8 cellular contexts compared by ENCODE assay signal in the genomic region with DNA sequence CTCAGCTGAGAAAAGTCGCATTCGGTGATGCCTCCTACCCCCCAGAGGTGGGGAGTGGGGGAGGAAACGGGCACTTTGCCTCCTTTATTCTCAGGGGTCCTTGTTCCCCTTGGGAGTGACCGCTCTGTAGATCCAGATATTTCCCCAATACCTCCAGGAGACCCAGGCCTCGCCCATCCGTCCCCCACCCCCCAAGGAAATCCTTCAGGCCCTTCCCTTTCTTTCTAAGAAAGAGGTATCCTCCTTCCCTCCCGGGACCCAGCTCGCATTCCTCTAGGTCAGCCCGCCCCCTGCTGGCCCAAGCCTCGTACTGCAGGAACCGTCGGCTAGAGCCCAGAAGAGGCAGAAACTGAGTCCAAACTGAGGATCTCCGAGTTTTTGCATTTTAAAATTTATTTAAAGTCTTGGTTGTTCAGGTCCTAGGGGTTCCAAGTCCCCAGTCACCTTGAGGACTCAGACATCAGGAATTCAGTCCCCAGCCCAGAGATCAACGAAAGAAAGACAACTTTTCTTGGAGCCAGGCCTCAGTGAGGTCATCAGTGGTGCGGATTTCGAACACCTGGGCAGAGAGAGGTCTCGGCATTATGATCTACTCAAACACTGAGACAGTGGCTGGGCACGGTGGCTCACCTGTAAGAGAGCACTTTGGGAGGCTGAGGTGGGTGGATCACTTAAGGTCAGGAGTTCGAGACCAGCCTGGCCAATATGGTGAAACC. TPM values are rescaled to one million over a fixed set of nuclear protein-coding genes. Genes with fewer than 3 reads are reported as not detected.
A peak's percentile ranks its signal among the peaks of the same experiment; 100 is the strongest.
DNase-seq lines count a peak whose midpoint lies in the region; ATAC-seq and TF ChIP-seq lines count a peak whose summit lies in the region.

No MANE protein-coding gene starts in this region.

- DNase-seq in BE2C (peak; percentile 82), HAP-1 (ENCODE audit: low spot score in 2 of 2) (peak; percentile 45 to 92), NCI-H774 (lab: John Stamatoyannopoulos, UW) (peak; percentile 24), endodermal cell (peak; percentile 97), mesothelial cell of epicardium (ENCODE audit: low spot score in 2 of 2, unreplicated experiment in 2 of 2) (peak; percentile 78 to 97)
- DNase-seq in activated CD8-positive, alpha-beta memory T cell treated with anti-CD3 and anti-CD28 coated beads, Interleukin-2, amount 10 ng/mL, durations not matched to agents 7 days and 5 days, result peak; percentile 86
- DNase-seq in stimulated activated CD8-positive, alpha-beta memory T cell treated with anti-CD3 and anti-CD28 coated beads, Interleukin-2, amount 100 ng/mL, for 48 hours (ENCODE audit: low read depth in 2 of 2), result peak; percentile 60 to 76

- in situ Hi-C loops in HAP-1 (cut with MboI; ENCODE audit: low sequenced_read_pairs), result loop anchor here (5.0 to 10.0 kb wide), 2 partner anchors 206 to 353 kb away; a partner anchor contains a TSS

- H3K27me3 ChIP-seq in BE2C, result no peaks in the 10 kb centered on the region
- no peaks in the 10 kb centered on the region for H3K27me3 ChIP-seq in HAP-1 (ENCODE audit: low read depth)
- H3K27me3 ChIP-seq in endodermal cell (ENCODE audit: control insufficient read depth, insufficient read depth, low read length, poor library complexity, severe bottlenecking), result peaks cover 2% of the 10 kb centered on the region

- H3K36me3 ChIP-seq in BE2C (no peaks in the 10 kb centered on the region), HAP-1 (replicated peaks) (no peaks in the 10 kb centered on the region), endodermal cell (ENCODE audit: control insufficient read depth, insufficient read depth, low read length) (no peaks in the 10 kb centered on the region)

- 36 to 38% methylated on average over 12 to 18 of the region's 19 CpGs for WGBS in endodermal cell (ENCODE audit: insufficient coverage in 1 of 2, insufficient read length in 1 of 2), 2 experiments

- H3K4me3 Mint-ChIP-seq in activated CD8-positive, alpha-beta memory T cell treated with anti-CD3 and anti-CD28 coated beads, Interleukin-2, amount 10 ng/mL, durations not matched to agents 7 days and 5 days, result no peak overlapping the region
- H3K4me3 Mint-ChIP-seq in endodermal cell, result no peak overlapping the region
- H3K4me3 Mint-ChIP-seq in mesothelial cell of epicardium, result no peak overlapping the region

- CTCF ChIA-PET in activated CD8-positive, alpha-beta memory T cell treated with anti-CD3 and anti-CD28 coated beads, Interleukin-2, amount 10 ng/mL, durations not matched to agents 7 days and 5 days (lab: Charles Lee), result interaction anchor here (0.7 to 5.1 kb wide), 27 partner anchors 9 to 346 kb away, joined by 3 to 40 read pairs (median 3); a partner anchor contains a TSS

- peaks cover 25% of the 10 kb centered on the region for H3K36me3 Mint-ChIP-seq in activated CD8-positive, alpha-beta memory T cell treated with anti-CD3 and anti-CD28 coated beads, Interleukin-2, amount 10 ng/mL, durations not matched to agents 7 days and 5 days
- H3K36me3 Mint-ChIP-seq in endodermal cell (ENCODE audit: low read depth) (no peaks in the 10 kb centered on the region), mesothelial cell of epicardium (no peaks in the 10 kb centered on the region)

- H3K4me3 ChIP-seq in BE2C (ENCODE audit: low read depth, low read length), result no peak overlapping the region
- no peak overlapping the region for H3K4me3 ChIP-seq in HAP-1
- H3K4me3 ChIP-seq in endodermal cell (ENCODE audit: low read length), result no peak overlapping the region

- TF ChIP-seq CTCF in BE2C (IDR thresholded peaks at IDR 0.05; ENCODE audit: low read depth, low read length), result peak; percentile 94
- peak; percentile 96 for TF ChIP-seq CTCF in endodermal cell (conservative IDR thresholded peaks at IDR 0.05)
- peak; percentile 99 for TF ChIP-seq CTCF in mesothelial cell of epicardium (IDR thresholded peaks at IDR 0.05; ENCODE audit: unreplicated experiment)

- no peaks in the 10 kb centered on the region for H3K9me3 Mint-ChIP-seq in activated CD8-positive, alpha-beta memory T cell treated with anti-CD3 and anti-CD28 coated beads, Interleukin-2, amount 10 ng/mL, durations not matched to agents 7 days and 5 days (ENCODE audit: low read depth)
- H3K9me3 Mint-ChIP-seq in endodermal cell (no peaks in the 10 kb centered on the region), mesothelial cell of epicardium (no peaks in the 10 kb centered on the region)

- H3K4me1 Mint-ChIP-seq in activated CD8-positive, alpha-beta memory T cell treated with anti-CD3 and anti-CD28 coated beads, Interleukin-2, amount 10 ng/mL, durations not matched to agents 7 days and 5 days, result peaks cover 32% of the 10 kb centered on the region
- H3K4me1 Mint-ChIP-seq in endodermal cell, result no peaks in the 10 kb centered on the region
- H3K4me1 Mint-ChIP-seq in mesothelial cell of epicardium, result peaks cover 11% of the 10 kb centered on the region

- H3K9me3 ChIP-seq in BE2C, result no peaks in the 10 kb centered on the region
- no peaks in the 10 kb centered on the region for H3K9me3 ChIP-seq in HAP-1
- no peaks in the 10 kb centered on the region for H3K9me3 ChIP-seq in endodermal cell (ENCODE audit: control insufficient read depth, low read length)

- peak overlapping the region; percentile 34 for H3K27ac Mint-ChIP-seq in activated CD8-positive, alpha-beta memory T cell treated with anti-CD3 and anti-CD28 coated beads, Interleukin-2, amount 10 ng/mL, durations not matched to agents 7 days and 5 days
- H3K27ac Mint-ChIP-seq in endodermal cell, result no peak overlapping the region
- no peak overlapping the region for H3K27ac Mint-ChIP-seq in mesothelial cell of epicardium

- ATAC-seq in activated CD8-positive, alpha-beta memory T cell treated with anti-CD3 and anti-CD28 coated beads, Interleukin-2, amount 10 ng/mL, durations not matched to agents 7 days and 5 days, result peak; percentile 72
- no peak for ATAC-seq in GM21786 (IDR thresholded peaks at IDR 0.05; ENCODE audit: unreplicated experiment)

- H3K9ac ChIP-seq in endodermal cell (ENCODE audit: extremely low read depth, low read length, poor library complexity, severe bottlenecking), result no peak overlapping the region

- H3K27me3 Mint-ChIP-seq in activated CD8-positive, alpha-beta memory T cell treated with anti-CD3 and anti-CD28 coated beads, Interleukin-2, amount 10 ng/mL, durations not matched to agents 7 days and 5 days, result no peaks in the 10 kb centered on the region
- H3K27me3 Mint-ChIP-seq in endodermal cell (ENCODE audit: insufficient read depth), result peaks cover 21% of the 10 kb centered on the region
- peaks cover 5% of the 10 kb centered on the region for H3K27me3 Mint-ChIP-seq in mesothelial cell of epicardium (ENCODE audit: low read depth)

- H3K27ac ChIP-seq in endodermal cell (ENCODE audit: low read depth, low read length), result no peak overlapping the region

- H3K4me1 ChIP-seq in BE2C, result no peaks in the 10 kb centered on the region
- no peaks in the 10 kb centered on the region for H3K4me1 ChIP-seq in HAP-1
- H3K4me1 ChIP-seq in endodermal cell (ENCODE audit: control insufficient read depth, insufficient read depth, low read length), result no peaks in the 10 kb centered on the region

RNA-seq across cellular contexts. Expression of a gene that starts 7.5 kb away (rescaled TPM):
- polyA plus RNA-seq in BE2C (2012; ENCODE audit: insufficient read depth, insufficient read length, low read depth), result 6.3 TPM
- 1 to 10 TPM; 4.5 to 8.4 TPM for total RNA-seq in activated CD8-positive, alpha-beta memory T cell treated with anti-CD3 and anti-CD28 coated beads, Interleukin-2, amount 10 ng/mL, durations not matched to agents 7 days and 5 days
- total RNA-seq in endodermal cell, result 1 to 10 TPM; 1.5 to 4.0 TPM
- 7.6 TPM for polyA plus RNA-seq in endodermal cell (2013, experiment 1 of 2)
- polyA plus RNA-seq in endodermal cell (2013, experiment 2 of 2), result 6.9 TPM
- 19.1 to 20.6 TPM (median 20.4 TPM) in 3 replicates for total RNA-seq in mesothelial cell of epicardium

RNA-seq across cellular contexts. Expression of a gene that starts 7.7 kb away (rescaled TPM):
- polyA plus RNA-seq in BE2C (2012; ENCODE audit: insufficient read depth, insufficient read length, low read depth), result not detected
- 100 to 1,000 TPM; 472 to 473 TPM for total RNA-seq in activated CD8-positive, alpha-beta memory T cell treated with anti-CD3 and anti-CD28 coated beads, Interleukin-2, amount 10 ng/mL, durations not matched to agents 7 days and 5 days
- total RNA-seq in endodermal cell (not detected), mesothelial cell of epicardium (not detected in 3 replicates)
- 0.36 TPM for polyA plus RNA-seq in endodermal cell (2013, experiment 1 of 2)
- not detected for polyA plus RNA-seq in endodermal cell (2013, experiment 2 of 2)

RNA-seq across cellular contexts. Expression of a gene that starts 14.1 kb away (rescaled TPM):
- 169 TPM for polyA plus RNA-seq in BE2C (2012; ENCODE audit: insufficient read depth, insufficient read length, low read depth)
- total RNA-seq in activated CD8-positive, alpha-beta memory T cell treated with anti-CD3 and anti-CD28 coated beads, Interleukin-2, amount 10 ng/mL, durations not matched to agents 7 days and 5 days, result 10 to 100 TPM; 45.7 to 58.5 TPM
- total RNA-seq in endodermal cell (100 to 1,000 TPM; 155 to 159 TPM), mesothelial cell of epicardium (128 to 143 TPM (median 133 TPM) in 3 replicates)
- polyA plus RNA-seq in endodermal cell (2013, experiment 1 of 2), result 136 TPM
- polyA plus RNA-seq in endodermal cell (2013, experiment 2 of 2), result 120 TPM

RNA-seq across cellular contexts. Expression of a gene that starts 31.9 kb away (rescaled TPM):
- not detected for polyA plus RNA-seq in BE2C (2012; ENCODE audit: insufficient read depth, insufficient read length, low read depth)
- under 1 TPM; 0.26 to 0.70 TPM for total RNA-seq in activated CD8-positive, alpha-beta memory T cell treated with anti-CD3 and anti-CD28 coated beads, Interleukin-2, amount 10 ng/mL, durations not matched to agents 7 days and 5 days
- total RNA-seq in endodermal cell (not detected), mesothelial cell of epicardium (not detected in 3 replicates)
- polyA plus RNA-seq in endodermal cell (2013, experiment 1 of 2), result not detected
- not detected for polyA plus RNA-seq in endodermal cell (2013, experiment 2 of 2)

RNA-seq across cellular contexts. Expression of a gene that starts 60.0 kb away (rescaled TPM):
- not detected for polyA plus RNA-seq in BE2C (2012; ENCODE audit: insufficient read depth, insufficient read length, low read depth)
- not detected for total RNA-seq in activated CD8-positive, alpha-beta memory T cell treated with anti-CD3 and anti-CD28 coated beads, Interleukin-2, amount 10 ng/mL, durations not matched to agents 7 days and 5 days
- not detected for total RNA-seq in endodermal cell
- polyA plus RNA-seq in endodermal cell (2013, experiment 1 of 2), result not detected
- not detected for polyA plus RNA-seq in endodermal cell (2013, experiment 2 of 2)
- total RNA-seq in mesothelial cell of epicardium, result not detected in 3 replicates

Comparison
In these comparisons a context has a peak if more than half of its experiments do, and no peak if none do; other contexts are left out.
1. DNase-seq: peak in every context shown above with its lines; median percentile 97 in endodermal cell; 88 in mesothelial cell of epicardium; 86 in activated CD8-positive, alpha-beta memory T cell treated with anti-CD3 and anti-CD28 coated beads, Interleukin-2, amount 10 ng/mL, durations not matched to agents 7 days and 5 days; 82 in BE2C; 68 in HAP-1; 68 in stimulated activated CD8-positive, alpha-beta memory T cell treated with anti-CD3 and anti-CD28 coated beads, Interleukin-2, amount 100 ng/mL, for 48 hours; 24 in NCI-H774.
2. RNA of a gene that starts 7.7 kb away (total RNA-seq): 472 to 473 TPM in activated CD8-positive, alpha-beta memory T cell treated with anti-CD3 and anti-CD28 coated beads, Interleukin-2, amount 10 ng/mL, durations not matched to agents 7 days and 5 days; not detected in endodermal cell and not detected in mesothelial cell of epicardium; every median in the first group is over 100 times any median in the second.
3. Peak in every context shown above with its lines, with median percentiles within 50 percentile points of each other: CTCF ChIP-seq.